ENCODE assay signal across 8 cellular contexts in genomic region chr15:57541805-57542504, GRCh38. TPM values are rescaled to one million over a fixed set of nuclear protein-coding genes. Genes with fewer than 3 reads are reported as not detected.
DNase-seq lines count a peak whose midpoint lies in the region; ATAC-seq and TF ChIP-seq lines count a peak whose summit lies in the region.

No MANE protein-coding gene starts in this region.

- DNase-seq in NCI-H2107 treated with DMSO at 0.1 percent for 48 hours (lab: John Stamatoyannopoulos, UW; ENCODE audit: unreplicated experiment) (peak; percentile 33), NCI-H2107 (lab: John Stamatoyannopoulos, UW) (no peak), Kasumi-1 (lab: John Stamatoyannopoulos, UW) (peak; percentile 52 to 71), SKM-1 treated with dmso at 0.1 percent for 144 hours (lab: John Stamatoyannopoulos, UW; ENCODE audit: unreplicated experiment) (peak; percentile 29), epithelial cell of proximal tubule (ENCODE audit: low read depth) (no peak), myocyte (ENCODE audit: low read depth) (peak; percentile 82)
- DNase-seq in activated effector memory CD4-positive, alpha-beta T cell treated with Interleukin-2 at 50 U/mL for 16 hours, result no peak

- no peak for ATAC-seq in GM21529 (IDR thresholded peaks at IDR 0.05; ENCODE audit: unreplicated experiment)

- peak; percentile 89 for TF ChIP-seq CTCF in epithelial cell of proximal tubule (conservative IDR thresholded peaks at IDR 0.05; ENCODE audit: low read depth, low read length)

- H3K4me3 ChIP-seq in epithelial cell of proximal tubule (ENCODE audit: low read depth, low read length), result no peak overlapping the region

RNA-seq across cellular contexts. Expression of gene MYZAP, which starts 49.7 kb away (rescaled TPM):
- total RNA-seq in epithelial cell of proximal tubule (0.06 and 0.14 TPM in 2 replicates), myocyte (1.5 and 3.9 TPM in 2 replicates)
- 0.57 TPM for polyA plus RNA-seq in myocyte (2012)

Comparison
In these comparisons a context has a peak if more than half of its experiments do, and no peak if none do; other contexts are left out.
1. DNase-seq: peak in NCI-H2107 treated with DMSO at 0.1 percent for 48 hours (single experiment), Kasumi-1 (2 of 2), SKM-1 treated with dmso at 0.1 percent for 144 hours (single experiment) and myocyte (single experiment); none in NCI-H2107 (single experiment), epithelial cell of proximal tubule (single experiment) and activated effector memory CD4-positive, alpha-beta T cell treated with Interleukin-2 at 50 U/mL for 16 hours (single experiment).